Comparison of ENCODE assay signal across 29 cellular contexts in the genomic region with DNA sequence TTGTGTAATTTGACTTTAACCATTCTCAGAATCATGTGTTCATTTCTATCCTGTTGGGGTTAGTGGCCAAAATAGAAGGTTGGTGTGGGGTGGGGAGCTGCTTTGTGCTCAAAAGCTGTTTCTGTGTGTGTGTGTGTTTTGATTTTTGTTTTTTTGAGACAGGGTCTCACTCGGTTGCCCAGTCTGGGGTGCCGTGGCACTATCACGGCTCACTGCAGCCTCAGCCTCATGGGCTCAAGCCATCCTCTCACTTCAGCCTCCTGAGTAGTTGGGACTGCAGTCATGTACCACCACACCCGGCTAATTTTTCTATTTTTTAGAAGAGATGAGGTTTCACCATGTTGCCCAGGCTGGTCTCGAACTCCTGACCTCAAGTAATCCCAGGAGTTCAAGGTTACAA. TPM values are rescaled to one million over a fixed set of nuclear protein-coding genes. Genes with fewer than 3 reads are reported as not detected.
A peak's percentile ranks its signal among the peaks of the same experiment; 100 is the strongest.
DNase-seq lines count a peak whose midpoint lies in the region; ATAC-seq, FAIRE-seq and TF ChIP-seq lines count a peak whose summit lies in the region.
"Had no signal": no experiment of that assay in that cellular context is flagged by ENCODE, and none has a peak within 500 bp of the region (broad histone marks: within the 10 kb centered on the region; RNA-seq: fewer than 3 reads in every experiment).

No MANE protein-coding gene starts in this region.

- no peak for TF ChIP-seq CTCF in chondrocyte (IDR thresholded peaks at IDR 0.05)
- no peak for TF ChIP-seq CTCF in HepG2 (CRISPR knock-in tag; IDR thresholded peaks at IDR 0.05)

- no peaks in the 10 kb centered on the region for H3K9me3 ChIP-seq in BLaER1
- H3K9me3 ChIP-seq in HepG2 (ENCODE audit: low read length), result no peaks in the 10 kb centered on the region
- H3K9me3 ChIP-seq: BLaER1 treated with 17β-estradiol and CSF1 and Interleukin-3, amounts not matched to agents 10 nM and 100 nM; MG63; SJSA1 had no signal

- peaks cover 83% of the 10 kb centered on the region for H3K79me2 ChIP-seq in HepG2 (ENCODE audit: insufficient read depth, low read length)

- H3K36me3 Mint-ChIP-seq in T-cell (peaks cover 38% of the 10 kb centered on the region), chondrocyte (ENCODE audit: low read depth) (peaks cover 13% of the 10 kb centered on the region)
- peaks cover 0 to 18% of the 10 kb centered on the region in 2 donors for H3K36me3 Mint-ChIP-seq in activated naive CD4-positive, alpha-beta T cell treated with anti-CD3 and anti-CD28 coated beads, Interleukin-2, amount 50 U/mL, for 72 hours

- H3K27me3 ChIP-seq in BLaER1, result no peaks in the 10 kb centered on the region
- H3K27me3 ChIP-seq in HepG2 (ENCODE audit: control insufficient read depth in 1 of 2, insufficient read depth in 2 of 2, low read length in 2 of 2), result no peaks in the 10 kb centered on the region
- H3K27me3 ChIP-seq: BLaER1 treated with 17β-estradiol and CSF1 and Interleukin-3, amounts not matched to agents 10 nM and 100 nM; MG63; SJSA1 had no signal

- no peak for TF ChIP-seq EP300 in HepG2 (IDR thresholded peaks at IDR 0.05; ENCODE audit: low read depth in 2 of 2, low read length in 2 of 2)
- TF ChIP-seq EP300 in HepG2 (CRISPR knock-in tag; IDR thresholded peaks at IDR 0.05; ENCODE audit: borderline replicate concordance), result no peak

- WGBS in HepG2 (ENCODE audit: low lambda C conversion rate), result 67% methylated on average over 5 of the region's 5 CpGs

- H3K27ac ChIP-seq in BLaER1, result no peak overlapping the region
- peak overlapping the region; percentile 82 for H3K27ac ChIP-seq in HepG2 (ENCODE audit: extremely low read length, insufficient read depth, low read length)
- H3K27ac ChIP-seq: BLaER1 treated with 17β-estradiol and CSF1 and Interleukin-3, amounts not matched to agents 10 nM and 100 nM; GM23248; PC-9; SJSA1 had no signal

- POLR2A ChIA-PET in T-cell (lab: Charles Lee), result interaction anchor here in 1 of 2 donors (0.6 kb wide), 2 partner anchors 22 to 27 kb away, joined by 3 to 5 read pairs; no protein-coding TSS in a partner anchor
- POLR2A ChIA-PET in HepG2 (lab: Yijun Ruan, JAX), result no interaction called here

- no peak overlapping the region for H2AFZ ChIP-seq in HepG2 (ENCODE audit: low read length)
- H2AFZ ChIP-seq: GM23248, PC-9 had no signal

- H3K36me3 ChIP-seq in BLaER1, result peaks cover 99% of the 10 kb centered on the region
- H3K36me3 ChIP-seq in HepG2 (replicated peaks in 1 of 2; ENCODE audit: control insufficient read depth in 1 of 2, insufficient read depth in 2 of 2, low read length in 2 of 2), result peaks cover 6 to 34% of the 10 kb centered on the region in 2 experiments

- H3K4me2 ChIP-seq in BLaER1, result peak overlapping the region; percentile 12; the same call in 1 of the 2 replicates
- H3K4me2 ChIP-seq in HepG2 (ENCODE audit: low read depth, low read length), result peak overlapping the region; percentile 72
- H3K4me2 ChIP-seq: BLaER1 treated with 17β-estradiol and CSF1 and Interleukin-3, amounts not matched to agents 10 nM and 100 nM; PC-9 had no signal

- BruUV-seq in HepG2 (replicated peaks; lab: Mats Ljungman, UMichigan), result no TSS peak

- peak overlapping the region; percentile 39 to 64 for H3K27ac Mint-ChIP-seq in T-cell
- no peak overlapping the region for H3K27ac Mint-ChIP-seq in chondrocyte (ENCODE audit: unreplicated experiment)
- peak overlapping the region in 1 of 2 donors; percentile 44 for H3K27ac Mint-ChIP-seq in activated naive CD4-positive, alpha-beta T cell treated with anti-CD3 and anti-CD28 coated beads, Interleukin-2, amount 50 U/mL, for 72 hours

- H4K20me1 ChIP-seq in BLaER1 (peaks cover 100% of the 10 kb centered on the region), HepG2 (ENCODE audit: insufficient read depth, low read length) (peaks cover 49% of the 10 kb centered on the region)

- no peak for FAIRE-seq in HepG2 (lab: Jason Lieb, UNC)
- FAIRE-seq: A204.1, GM18507, HTR-8/SVneo had no signal

- TF ChIP-seq POLR2A in HepG2 (IDR thresholded peaks at IDR 0.05; ENCODE audit: insufficient read depth in 1 of 2, low read depth in 2 of 2, low read length in 2 of 2), result no peak

- H3K4me1 ChIP-seq in BLaER1 (peaks cover 41% of the 10 kb centered on the region), HepG2 (ENCODE audit: insufficient read depth, low read length) (peaks cover 99% of the 10 kb centered on the region)

- H3K4me3 ChIP-seq in BLaER1 (no peak overlapping the region), HepG2 (replicated peaks in 1 of 3; ENCODE audit: insufficient read depth in 1 of 3, low read depth in 2 of 3, low read length in 3 of 3) (peak overlapping the region in 1 of 3 experiments; percentile 35; a peak in 1 of 6 replicates)
- H3K4me3 ChIP-seq: BLaER1 treated with 17β-estradiol and CSF1 and Interleukin-3, amounts not matched to agents 10 nM and 100 nM; GM23248; MG63; PC-9; SJSA1 had no signal

- no peak for ATAC-seq in T-cell (replicated peaks in 1 of 4)
- ATAC-seq in HepG2, result no peak
- ATAC-seq in activated naive CD4-positive, alpha-beta T cell treated with anti-CD3 and anti-CD28 coated beads, Interleukin-2, amount 50 U/mL, for 72 hours, result no peak

- H3K4me3 Mint-ChIP-seq in T-cell, result no peak overlapping the region
- no peak overlapping the region for H3K4me3 Mint-ChIP-seq in chondrocyte (ENCODE audit: unreplicated experiment)
- H3K4me3 Mint-ChIP-seq: CD4-positive, alpha-beta T cell had no signal

- no peak overlapping the region for H3K9ac ChIP-seq in BLaER1
- peak overlapping the region; percentile 31 for H3K9ac ChIP-seq in HepG2 (ENCODE audit: insufficient read depth, low read depth, low read length)
- H3K9ac ChIP-seq: BLaER1 treated with 17β-estradiol and CSF1 and Interleukin-3, amounts not matched to agents 10 nM and 100 nM; GM23248 had no signal

- CTCF ChIA-PET in T-cell (lab: Charles Lee) (no interaction called here), HepG2 (lab: Yijun Ruan, JAX; ENCODE audit: low intra/inter-chr PET ratio, low total read pairs) (no interaction called here)

- H3K27me3 Mint-ChIP-seq in T-cell (no peaks in the 10 kb centered on the region), chondrocyte (ENCODE audit: low read depth) (no peaks in the 10 kb centered on the region)
- H3K27me3 Mint-ChIP-seq: CD4-positive, alpha-beta T cell had no signal

- H3K9me3 Mint-ChIP-seq in T-cell, result no peaks in the 10 kb centered on the region
- H3K9me3 Mint-ChIP-seq in chondrocyte (ENCODE audit: low read depth), result no peaks in the 10 kb centered on the region
- no peaks in the 10 kb centered on the region for H3K9me3 Mint-ChIP-seq in activated naive CD4-positive, alpha-beta T cell treated with anti-CD3 and anti-CD28 coated beads, Interleukin-2, amount 50 U/mL, for 72 hours
- H3K9me3 Mint-ChIP-seq: CD4-positive, alpha-beta T cell had no signal

- DNase-seq in T-cell (no peak), chondrocyte (ENCODE audit: low spot score) (peak; percentile 38), HepG2 (ENCODE audit: low spot score) (no peak), SK-N-DZ (ENCODE audit: low spot score) (no peak), nucleus accumbens (lab: John Stamatoyannopoulos, UW) (no peak)
- no peak for DNase-seq in activated naive CD4-positive, alpha-beta T cell treated with anti-CD3 and anti-CD28 coated beads, Interleukin-2, amount 50 U/mL, for 72 hours (ENCODE audit: low spot score in 2 of 2)
- DNase-seq: CD4-positive, alpha-beta T cell; DMS53; GM23248; H7; KG1; MG63; NCI-H1105 treated with DMSO at 0.1 percent for 48 hours; NCI-H146; NCI-H1930; NCI-H2107; NCI-H446; NCI-H526; NCI-H82; NK-92 treated with Interleukin-12 subunit alpha and Interleukin-12 subunit beta, amount 100 ng/mL, for 24 hours; PC-9; Right ventricle myocardium superior had no signal

- in situ Hi-C loops in HepG2 (cut with HindIII; ENCODE audit: extremely low pct_ligation_motif_present, low pct_unique_long_range_greater_than_20kb), result no loop called here

- H3K4me1 Mint-ChIP-seq in T-cell (peaks cover 50 to 59% (median 52%) of the 10 kb centered on the region in 3 donors), chondrocyte (ENCODE audit: low read depth) (peaks cover 21% of the 10 kb centered on the region)

- intact Hi-C loops in HepG2 (cut with micrococcal nuclease; ENCODE audit: unreplicated experiment), result loop anchor here (2.0 kb wide), 1 partner anchor 64 kb away; no protein-coding TSS in a partner anchor

- TF ChIP-seq RAD21 in HepG2 (CRISPR knock-in tag; IDR thresholded peaks at IDR 0.05), result no peak

RNA-seq across cellular contexts. Expression of a gene that starts 18.1 kb away (rescaled TPM):
- total RNA-seq in T-cell, result 1 to 10 TPM in 2 of 5 donors, under 1 TPM in 3; 0.33 to 1.7 (median 0.66) TPM
- total RNA-seq in chondrocyte, result 0.47 TPM in 1 of 3 replicates, not detected in the others
- 11.0 and 15.3 TPM in 2 replicates for total RNA-seq in HepG2 (2016; rRNA removed; fragmentation: Illumina TruSeq; extraction: Trizol)
- 11.0 and 11.3 TPM in 2 replicates for total RNA-seq in HepG2 (2016; cell fraction: cytosol; rRNA removed; fragmentation: Illumina TruSeq; extraction: Trizol; ENCODE audit: low read depth)
- 8.7 and 17.7 TPM in 2 replicates for total RNA-seq in HepG2 (2016; cell fraction: insoluble cytoplasmic fraction; rRNA removed; fragmentation: Illumina TruSeq; extraction: Trizol)
- 18.9 and 20.5 TPM in 2 replicates for total RNA-seq in HepG2 (2016; cell fraction: membrane; rRNA removed; fragmentation: Illumina TruSeq; extraction: Trizol)
- total RNA-seq in HepG2 (2016; cell fraction: nucleus; rRNA removed; fragmentation: Illumina TruSeq; extraction: Trizol), result 17.3 and 19.2 TPM in 2 replicates
- 9.0 and 12.0 TPM in 2 replicates for polyA plus RNA-seq in HepG2 (2011; rRNA removed)
- polyA plus RNA-seq in HepG2 (2011; cell fraction: cytosol; rRNA removed), result 9.9 and 12.9 TPM in 2 replicates
- 124 and 135 TPM in 2 replicates for polyA plus RNA-seq in HepG2 (2011; cell fraction: nucleus; rRNA removed)
- polyA plus RNA-seq in HepG2 (2012), result 9.3 and 10.2 TPM in 2 replicates
- 9.8 and 11.5 TPM in 2 replicates for polyA plus RNA-seq in HepG2 (2016; cell fraction: cytosol; fragmentation: Illumina TruSeq; extraction: Trizol; ENCODE audit: low read depth)
- 8.2 and 11.1 TPM in 2 replicates for polyA plus RNA-seq in HepG2 (2016; cell fraction: insoluble cytoplasmic fraction; fragmentation: Illumina TruSeq; extraction: Trizol; ENCODE audit: low read depth)
- polyA plus RNA-seq in HepG2 (2016; cell fraction: membrane; fragmentation: Illumina TruSeq; extraction: Trizol; ENCODE audit: low read depth), result 16.8 and 17.1 TPM in 2 replicates
- polyA plus RNA-seq in HepG2 (2016; cell fraction: nucleus; fragmentation: Illumina TruSeq; extraction: Trizol; ENCODE audit: insufficient read depth, low read depth), result 45.0 and 47.7 TPM in 2 replicates
- polyA minus RNA-seq in HepG2 (2011; rRNA and poly(A)+ RNA removed; ENCODE audit: low replicate concordance), result 0.07 and 13.9 TPM in 2 replicates
- 6.5 and 6.6 TPM in 2 replicates for polyA minus RNA-seq in HepG2 (2011; cell fraction: cytosol; rRNA and poly(A)+ RNA removed)
- 18.9 and 19.3 TPM in 2 replicates for polyA minus RNA-seq in HepG2 (2011; cell fraction: nucleus; rRNA and poly(A)+ RNA removed)
- 3.3 and 5.0 TPM in 2 replicates for polyA plus RNA-seq in SK-N-DZ (2014; cell fraction: cytosol; rRNA removed)
- polyA plus RNA-seq in SK-N-DZ (2014; cell fraction: nucleus; rRNA removed), result 18.1 and 21.1 TPM in 2 replicates
- under 1 TPM; 0.11 to 0.12 TPM for total RNA-seq in activated naive CD4-positive, alpha-beta T cell treated with anti-CD3 and anti-CD28 coated beads, Interleukin-2, amount 50 U/mL, for 72 hours
- total RNA-seq: RPMI7951, SJSA1 had no signal
- polyA plus RNA-seq: GM23248 had no signal

RNA-seq across cellular contexts. Expression of a gene that starts 31.8 kb away (rescaled TPM):
- 10 to 100 TPM; 41.7 to 87.7 (median 85.4) TPM for total RNA-seq in T-cell
- 45.3 to 49.2 TPM (median 46.3 TPM) in 3 replicates for total RNA-seq in chondrocyte
- 60.6 and 75.5 TPM in 2 replicates for total RNA-seq in HepG2 (2016; rRNA removed; fragmentation: Illumina TruSeq; extraction: Trizol)
- 31.3 and 33.5 TPM in 2 replicates for total RNA-seq in HepG2 (2016; cell fraction: cytosol; rRNA removed; fragmentation: Illumina TruSeq; extraction: Trizol; ENCODE audit: low read depth)
- total RNA-seq in HepG2 (2016; cell fraction: insoluble cytoplasmic fraction; rRNA removed; fragmentation: Illumina TruSeq; extraction: Trizol), result 61.8 and 67.5 TPM in 2 replicates
- total RNA-seq in HepG2 (2016; cell fraction: membrane; rRNA removed; fragmentation: Illumina TruSeq; extraction: Trizol), result 27.3 and 27.5 TPM in 2 replicates
- total RNA-seq in HepG2 (2016; cell fraction: nucleus; rRNA removed; fragmentation: Illumina TruSeq; extraction: Trizol), result 33.6 and 40.5 TPM in 2 replicates
- polyA plus RNA-seq in HepG2 (2011; rRNA removed), result 35.0 and 37.4 TPM in 2 replicates
- 27.9 and 33.2 TPM in 2 replicates for polyA plus RNA-seq in HepG2 (2011; cell fraction: cytosol; rRNA removed)
- polyA plus RNA-seq in HepG2 (2011; cell fraction: nucleus; rRNA removed), result 28.4 and 33.0 TPM in 2 replicates
- polyA plus RNA-seq in HepG2 (2012), result 35.2 and 35.3 TPM in 2 replicates
- 1.8 and 2.0 TPM in 2 replicates for polyA plus RNA-seq in HepG2 (2016; cell fraction: cytosol; fragmentation: Illumina TruSeq; extraction: Trizol; ENCODE audit: low read depth)
- polyA plus RNA-seq in HepG2 (2016; cell fraction: insoluble cytoplasmic fraction; fragmentation: Illumina TruSeq; extraction: Trizol; ENCODE audit: low read depth), result 51.7 and 54.5 TPM in 2 replicates
- 8.2 and 8.3 TPM in 2 replicates for polyA plus RNA-seq in HepG2 (2016; cell fraction: membrane; fragmentation: Illumina TruSeq; extraction: Trizol; ENCODE audit: low read depth)
- 43.1 and 45.5 TPM in 2 replicates for polyA plus RNA-seq in HepG2 (2016; cell fraction: nucleus; fragmentation: Illumina TruSeq; extraction: Trizol; ENCODE audit: insufficient read depth, low read depth)
- polyA minus RNA-seq in HepG2 (2011; rRNA and poly(A)+ RNA removed; ENCODE audit: low replicate concordance), result 24.4 and 79.1 TPM in 2 replicates
- 48.4 and 52.7 TPM in 2 replicates for polyA minus RNA-seq in HepG2 (2011; cell fraction: cytosol; rRNA and poly(A)+ RNA removed)
- 20.6 and 30.0 TPM in 2 replicates for polyA minus RNA-seq in HepG2 (2011; cell fraction: nucleus; rRNA and poly(A)+ RNA removed)
- polyA plus RNA-seq in SK-N-DZ (2014; cell fraction: cytosol; rRNA removed), result 72.7 and 81.3 TPM in 2 replicates
- 33.4 and 40.2 TPM in 2 replicates for polyA plus RNA-seq in SK-N-DZ (2014; cell fraction: nucleus; rRNA removed)
- total RNA-seq in activated naive CD4-positive, alpha-beta T cell treated with anti-CD3 and anti-CD28 coated beads, Interleukin-2, amount 50 U/mL, for 72 hours, result 10 to 100 TPM; 70.0 to 84.9 TPM

RNA-seq across cellular contexts. Expression of a gene that starts 33.1 kb away (rescaled TPM):
- total RNA-seq in T-cell (100 to 1,000 TPM in 3 of 5 donors, 10 to 100 TPM in 2; 57.1 to 118 (median 105) TPM), chondrocyte (86.4 to 103 TPM (median 87.0 TPM) in 3 replicates), HepG2 (2016; rRNA removed; fragmentation: Illumina TruSeq; extraction: Trizol) (12.0 and 22.4 TPM in 2 replicates)
- 6.7 and 7.2 TPM in 2 replicates for total RNA-seq in HepG2 (2016; cell fraction: cytosol; rRNA removed; fragmentation: Illumina TruSeq; extraction: Trizol; ENCODE audit: low read depth)
- total RNA-seq in HepG2 (2016; cell fraction: insoluble cytoplasmic fraction; rRNA removed; fragmentation: Illumina TruSeq; extraction: Trizol), result 11.0 and 24.0 TPM in 2 replicates
- total RNA-seq in HepG2 (2016; cell fraction: membrane; rRNA removed; fragmentation: Illumina TruSeq; extraction: Trizol), result 7.2 and 7.5 TPM in 2 replicates
- 24.0 and 31.5 TPM in 2 replicates for total RNA-seq in HepG2 (2016; cell fraction: nucleus; rRNA removed; fragmentation: Illumina TruSeq; extraction: Trizol)
- polyA plus RNA-seq in HepG2 (2011; rRNA removed), result 21.8 and 36.0 TPM in 2 replicates
- 7.8 and 11.5 TPM in 2 replicates for polyA plus RNA-seq in HepG2 (2011; cell fraction: cytosol; rRNA removed)
- polyA plus RNA-seq in HepG2 (2011; cell fraction: nucleus; rRNA removed), result 218 and 255 TPM in 2 replicates
- polyA plus RNA-seq in HepG2 (2012), result 16.0 and 20.8 TPM in 2 replicates
- polyA plus RNA-seq in HepG2 (2016; cell fraction: cytosol; fragmentation: Illumina TruSeq; extraction: Trizol; ENCODE audit: low read depth), result 1.7 and 1.9 TPM in 2 replicates
- polyA plus RNA-seq in HepG2 (2016; cell fraction: insoluble cytoplasmic fraction; fragmentation: Illumina TruSeq; extraction: Trizol; ENCODE audit: low read depth), result 10.7 and 13.3 TPM in 2 replicates
- polyA plus RNA-seq in HepG2 (2016; cell fraction: membrane; fragmentation: Illumina TruSeq; extraction: Trizol; ENCODE audit: low read depth), result 3.5 and 4.4 TPM in 2 replicates
- 85.8 and 92.2 TPM in 2 replicates for polyA plus RNA-seq in HepG2 (2016; cell fraction: nucleus; fragmentation: Illumina TruSeq; extraction: Trizol; ENCODE audit: insufficient read depth, low read depth)
- 28.9 and 51.0 TPM in 2 replicates for polyA minus RNA-seq in HepG2 (2011; rRNA and poly(A)+ RNA removed; ENCODE audit: low replicate concordance)
- polyA minus RNA-seq in HepG2 (2011; cell fraction: cytosol; rRNA and poly(A)+ RNA removed), result 12.1 and 13.7 TPM in 2 replicates
- 71.7 and 79.9 TPM in 2 replicates for polyA minus RNA-seq in HepG2 (2011; cell fraction: nucleus; rRNA and poly(A)+ RNA removed)
- polyA plus RNA-seq in SK-N-DZ (2014; cell fraction: cytosol; rRNA removed), result 27.2 and 32.2 TPM in 2 replicates
- 300 and 350 TPM in 2 replicates for polyA plus RNA-seq in SK-N-DZ (2014; cell fraction: nucleus; rRNA removed)
- 10 to 100 TPM; 30.7 to 41.8 TPM for total RNA-seq in activated naive CD4-positive, alpha-beta T cell treated with anti-CD3 and anti-CD28 coated beads, Interleukin-2, amount 50 U/mL, for 72 hours

RNA-seq across cellular contexts. Expression of a gene that starts 52.9 kb away (rescaled TPM):
- total RNA-seq in T-cell (10 to 100 TPM; 46.4 to 61.1 (median 56.8) TPM), chondrocyte (15.7 to 22.5 TPM (median 17.2 TPM) in 3 replicates), HepG2 (2016; rRNA removed; fragmentation: Illumina TruSeq; extraction: Trizol) (20.4 and 25.5 TPM in 2 replicates)
- 10.9 and 13.4 TPM in 2 replicates for total RNA-seq in HepG2 (2016; cell fraction: cytosol; rRNA removed; fragmentation: Illumina TruSeq; extraction: Trizol; ENCODE audit: low read depth)
- 22.1 and 23.8 TPM in 2 replicates for total RNA-seq in HepG2 (2016; cell fraction: insoluble cytoplasmic fraction; rRNA removed; fragmentation: Illumina TruSeq; extraction: Trizol)
- total RNA-seq in HepG2 (2016; cell fraction: membrane; rRNA removed; fragmentation: Illumina TruSeq; extraction: Trizol), result 19.2 and 23.3 TPM in 2 replicates
- 18.4 and 19.1 TPM in 2 replicates for total RNA-seq in HepG2 (2016; cell fraction: nucleus; rRNA removed; fragmentation: Illumina TruSeq; extraction: Trizol)
- polyA plus RNA-seq in HepG2 (2011; rRNA removed), result 13.0 and 16.4 TPM in 2 replicates
- polyA plus RNA-seq in HepG2 (2011; cell fraction: cytosol; rRNA removed), result 11.4 and 17.5 TPM in 2 replicates
- 53.1 and 55.7 TPM in 2 replicates for polyA plus RNA-seq in HepG2 (2011; cell fraction: nucleus; rRNA removed)
- polyA plus RNA-seq in HepG2 (2012), result 7.6 and 9.2 TPM in 2 replicates
- polyA plus RNA-seq in HepG2 (2016; cell fraction: cytosol; fragmentation: Illumina TruSeq; extraction: Trizol; ENCODE audit: low read depth), result 11.6 and 14.4 TPM in 2 replicates
- 22.2 and 26.6 TPM in 2 replicates for polyA plus RNA-seq in HepG2 (2016; cell fraction: insoluble cytoplasmic fraction; fragmentation: Illumina TruSeq; extraction: Trizol; ENCODE audit: low read depth)
- 17.6 and 24.0 TPM in 2 replicates for polyA plus RNA-seq in HepG2 (2016; cell fraction: membrane; fragmentation: Illumina TruSeq; extraction: Trizol; ENCODE audit: low read depth)
- polyA plus RNA-seq in HepG2 (2016; cell fraction: nucleus; fragmentation: Illumina TruSeq; extraction: Trizol; ENCODE audit: insufficient read depth, low read depth), result 42.7 and 46.0 TPM in 2 replicates
- polyA minus RNA-seq in HepG2 (2011; rRNA and poly(A)+ RNA removed; ENCODE audit: low replicate concordance), result 19.9 and 30.3 TPM in 2 replicates
- polyA minus RNA-seq in HepG2 (2011; cell fraction: cytosol; rRNA and poly(A)+ RNA removed), result 6.9 and 7.9 TPM in 2 replicates
- 34.2 and 38.9 TPM in 2 replicates for polyA minus RNA-seq in HepG2 (2011; cell fraction: nucleus; rRNA and poly(A)+ RNA removed)
- 45.0 and 48.4 TPM in 2 replicates for polyA plus RNA-seq in SK-N-DZ (2014; cell fraction: cytosol; rRNA removed)
- 81.3 and 92.9 TPM in 2 replicates for polyA plus RNA-seq in SK-N-DZ (2014; cell fraction: nucleus; rRNA removed)
- total RNA-seq in activated naive CD4-positive, alpha-beta T cell treated with anti-CD3 and anti-CD28 coated beads, Interleukin-2, amount 50 U/mL, for 72 hours, result 10 to 100 TPM; 21.9 to 23.9 TPM
